ENCODE assay signal across 14 cellular contexts in the genomic region with DNA sequence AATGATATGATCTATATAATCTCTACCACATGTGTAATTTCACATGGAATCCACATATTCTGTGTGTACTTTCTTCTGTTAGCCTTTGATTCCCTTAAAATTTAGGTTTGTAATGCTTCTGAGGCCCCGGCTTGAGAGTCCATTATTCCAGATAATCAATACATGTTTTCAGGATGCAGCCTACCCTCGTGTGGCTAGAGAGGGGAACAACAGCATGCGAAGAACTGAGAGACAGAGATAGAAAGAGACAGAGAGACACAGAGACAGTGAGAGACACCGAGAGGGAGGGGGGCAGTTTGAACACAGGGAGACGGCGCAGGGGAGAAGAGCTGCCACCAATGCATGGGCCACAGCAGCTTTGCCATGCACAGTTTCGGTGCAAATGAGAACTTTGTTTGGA.
DNase-seq lines count a peak whose midpoint lies in the region; ATAC-seq, FAIRE-seq and TF ChIP-seq lines count a peak whose summit lies in the region.
"Had no signal": no experiment of that assay in that cellular context is flagged by ENCODE, and none has a peak within 500 bp of the region (broad histone marks: within the 10 kb centered on the region; RNA-seq: fewer than 3 reads in every experiment).

No MANE protein-coding gene starts in this region.

- H3K36me3 ChIP-seq in HAP-1 (replicated peaks), result no peaks in the 10 kb centered on the region
- no peaks in the 10 kb centered on the region for H3K36me3 ChIP-seq in kidney epithelial cell (ENCODE audit: control insufficient read depth, insufficient read depth, low read length)

- in situ Hi-C loops in HAP-1 (cut with MboI; ENCODE audit: low sequenced_read_pairs), result loop anchor here (25.0 kb wide), 1 partner anchor 424 kb away; no protein-coding TSS in a partner anchor

- FAIRE-seq in H54 (lab: Jason Lieb, UNC) (no peak), GM12892 (lab: Jason Lieb, UNC) (no peak)
- FAIRE-seq: G401.6, GM19239 had no signal

- peaks cover 2% of the 10 kb centered on the region; the same call in 1 of the 2 replicates for H3K4me1 Mint-ChIP-seq in WTC11

- H3K36me3 Mint-ChIP-seq in WTC11, result peaks cover 7% of the 10 kb centered on the region
- H3K36me3 Mint-ChIP-seq: stimulated activated naive B cell treated with anti-CD40 and anti-IgM and Interleukin-4, amounts not matched to agents 10 μg/mL and 1 μg/mL and 100 μg/mL, for 72 hours had no signal

- H3K27me3 Mint-ChIP-seq in WTC11 (ENCODE audit: low read depth), result no peaks in the 10 kb centered on the region

- no peak overlapping the region for H3K4me3 Mint-ChIP-seq in WTC11
- H3K4me3 Mint-ChIP-seq: stimulated activated naive B cell treated with anti-CD40 and anti-IgM and Interleukin-4, amounts not matched to agents 10 μg/mL and 1 μg/mL and 100 μg/mL, for 72 hours had no signal

- H3K9me3 ChIP-seq in HAP-1, result no peaks in the 10 kb centered on the region

- DNase-seq in AG10803 (ENCODE audit: low read depth), result peak; percentile 13
- peak; percentile 4 to 19 for DNase-seq in HAP-1 (ENCODE audit: low spot score in 2 of 2)
- no peak for DNase-seq in WTC11 (ENCODE audit: low spot score)
- no peak for DNase-seq in kidney epithelial cell (ENCODE audit: low read depth)
- no peak for DNase-seq in putamen (ENCODE audit: low spot score)
- no peak for DNase-seq in H54 (ENCODE audit: insufficient read length, low spot score)
- DNase-seq in GM12892 (ENCODE audit: insufficient read length), result no peak
- no peak for DNase-seq in activated T-cell treated with anti-CD3 and anti-CD28 coated beads for 4 hours
- DNase-seq: activated CD4-positive, CD25-positive, alpha-beta regulatory T cell; foreskin keratinocyte; mesenchymal stem cell; stimulated activated naive B cell treated with anti-CD40 and anti-IgM and Interleukin-4, amounts not matched to agents 10 μg/mL and 1 μg/mL and 100 μg/mL, for 72 hours had no signal

- POLR2A ChIA-PET in WTC11 (lab: Charles Lee), result no interaction called here

- CTCF ChIA-PET in WTC11 (lab: Charles Lee), result interaction anchor here (0.8 to 1.7 kb wide), 3 partner anchors 11 to 421 kb away, joined by 3 to 7 read pairs (median 4); no protein-coding TSS in a partner anchor

- peaks cover 5% of the 10 kb centered on the region; the same call in 1 of the 2 replicates for H3K9me3 Mint-ChIP-seq in WTC11
- H3K9me3 Mint-ChIP-seq: stimulated activated naive B cell treated with anti-CD40 and anti-IgM and Interleukin-4, amounts not matched to agents 10 μg/mL and 1 μg/mL and 100 μg/mL, for 72 hours had no signal

- no peaks in the 10 kb centered on the region for H3K4me1 ChIP-seq in HAP-1
- H3K4me1 ChIP-seq: foreskin keratinocyte had no signal

- TF ChIP-seq POLR2A in H54 (IDR thresholded peaks at IDR 0.05; ENCODE audit: low read depth, low read length) (no peak), GM12892 (IDR thresholded peaks at IDR 0.05; ENCODE audit: low read depth, low read length) (no peak)

- H3K27ac Mint-ChIP-seq in WTC11, result no peak overlapping the region
- H3K27ac Mint-ChIP-seq: stimulated activated naive B cell treated with anti-CD40 and anti-IgM and Interleukin-4, amounts not matched to agents 10 μg/mL and 1 μg/mL and 100 μg/mL, for 72 hours had no signal

- H3K4me3 ChIP-seq in AG10803 (ENCODE audit: low read length), result no peak overlapping the region
- no peak overlapping the region for H3K4me3 ChIP-seq in HAP-1
- H3K4me3 ChIP-seq in kidney epithelial cell (ENCODE audit: low read depth, low read length), result no peak overlapping the region

- ATAC-seq in WTC11, result peak; percentile 56
- ATAC-seq: foreskin keratinocyte; stimulated activated naive B cell treated with anti-CD40 and anti-IgM and Interleukin-4, amounts not matched to agents 10 μg/mL and 1 μg/mL and 100 μg/mL, for 72 hours had no signal

- H3K27me3 ChIP-seq in HAP-1 (ENCODE audit: low read depth), result no peaks in the 10 kb centered on the region
- H3K27me3 ChIP-seq in kidney epithelial cell (ENCODE audit: control insufficient read depth, insufficient read depth, low read length), result no peaks in the 10 kb centered on the region
- H3K27me3 ChIP-seq: foreskin keratinocyte had no signal

- TF ChIP-seq CTCF in AG10803 (conservative IDR thresholded peaks at IDR 0.05; ENCODE audit: low read length) (peak; percentile 62), WTC11 (IDR thresholded peaks at IDR 0.05) (peak; percentile 21; the same call in 1 of the 2 replicates), kidney epithelial cell (IDR thresholded peaks at IDR 0.05; ENCODE audit: insufficient read depth, low read length, poor library complexity, severe bottlenecking) (peak; percentile 31)

TF ChIP-seq in WTC11, 78 proteins besides CTCF, POLR2A, EP300 and RAD21:
- TF ChIP-seq, protein P1, sequence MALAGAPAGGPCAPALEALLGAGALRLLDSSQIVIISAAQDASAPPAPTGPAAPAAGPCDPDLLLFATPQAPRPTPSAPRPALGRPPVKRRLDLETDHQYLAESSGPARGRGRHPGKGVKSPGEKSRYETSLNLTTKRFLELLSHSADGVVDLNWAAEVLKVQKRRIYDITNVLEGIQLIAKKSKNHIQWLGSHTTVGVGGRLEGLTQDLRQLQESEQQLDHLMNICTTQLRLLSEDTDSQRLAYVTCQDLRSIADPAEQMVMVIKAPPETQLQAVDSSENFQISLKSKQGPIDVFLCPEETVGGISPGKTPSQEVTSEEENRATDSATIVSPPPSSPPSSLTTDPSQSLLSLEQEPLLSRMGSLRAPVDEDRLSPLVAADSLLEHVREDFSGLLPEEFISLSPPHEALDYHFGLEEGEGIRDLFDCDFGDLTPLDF (CRISPR knock-in tag; IDR thresholded peaks at IDR 0.05), result no peak
- no peak for TF ChIP-seq ZNF416 (CRISPR knock-in tag; IDR thresholded peaks at IDR 0.05)
- no peak for TF ChIP-seq ZNF263 (CRISPR knock-in tag; IDR thresholded peaks at IDR 0.05; ENCODE audit: low read depth)
- TF ChIP-seq ZNF138 (CRISPR knock-in tag; conservative IDR thresholded peaks at IDR 0.05), result no peak
- TF ChIP-seq, protein P2, sequence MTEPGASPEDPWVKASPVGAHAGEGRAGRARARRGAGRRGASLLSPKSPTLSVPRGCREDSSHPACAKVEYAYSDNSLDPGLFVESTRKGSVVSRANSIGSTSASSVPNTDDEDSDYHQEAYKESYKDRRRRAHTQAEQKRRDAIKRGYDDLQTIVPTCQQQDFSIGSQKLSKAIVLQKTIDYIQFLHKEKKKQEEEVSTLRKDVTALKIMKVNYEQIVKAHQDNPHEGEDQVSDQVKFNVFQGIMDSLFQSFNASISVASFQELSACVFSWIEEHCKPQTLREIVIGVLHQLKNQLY (CRISPR knock-in tag; IDR thresholded peaks at IDR 0.05), result no peak
- TF ChIP-seq SMAD3 (CRISPR knock-in tag; IDR thresholded peaks at IDR 0.05; ENCODE audit: borderline replicate concordance), result no peak
- TF ChIP-seq NR3C1 (CRISPR knock-in tag; conservative IDR thresholded peaks at IDR 0.05; ENCODE audit: low read depth), result no peak
- TF ChIP-seq, protein P3, sequence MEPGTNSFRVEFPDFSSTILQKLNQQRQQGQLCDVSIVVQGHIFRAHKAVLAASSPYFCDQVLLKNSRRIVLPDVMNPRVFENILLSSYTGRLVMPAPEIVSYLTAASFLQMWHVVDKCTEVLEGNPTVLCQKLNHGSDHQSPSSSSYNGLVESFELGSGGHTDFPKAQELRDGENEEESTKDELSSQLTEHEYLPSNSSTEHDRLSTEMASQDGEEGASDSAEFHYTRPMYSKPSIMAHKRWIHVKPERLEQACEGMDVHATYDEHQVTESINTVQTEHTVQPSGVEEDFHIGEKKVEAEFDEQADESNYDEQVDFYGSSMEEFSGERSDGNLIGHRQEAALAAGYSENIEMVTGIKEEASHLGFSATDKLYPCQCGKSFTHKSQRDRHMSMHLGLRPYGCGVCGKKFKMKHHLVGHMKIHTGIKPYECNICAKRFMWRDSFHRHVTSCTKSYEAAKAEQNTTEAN (CRISPR knock-in tag; IDR thresholded peaks at IDR 0.05), result no peak
- TF ChIP-seq, protein P4, sequence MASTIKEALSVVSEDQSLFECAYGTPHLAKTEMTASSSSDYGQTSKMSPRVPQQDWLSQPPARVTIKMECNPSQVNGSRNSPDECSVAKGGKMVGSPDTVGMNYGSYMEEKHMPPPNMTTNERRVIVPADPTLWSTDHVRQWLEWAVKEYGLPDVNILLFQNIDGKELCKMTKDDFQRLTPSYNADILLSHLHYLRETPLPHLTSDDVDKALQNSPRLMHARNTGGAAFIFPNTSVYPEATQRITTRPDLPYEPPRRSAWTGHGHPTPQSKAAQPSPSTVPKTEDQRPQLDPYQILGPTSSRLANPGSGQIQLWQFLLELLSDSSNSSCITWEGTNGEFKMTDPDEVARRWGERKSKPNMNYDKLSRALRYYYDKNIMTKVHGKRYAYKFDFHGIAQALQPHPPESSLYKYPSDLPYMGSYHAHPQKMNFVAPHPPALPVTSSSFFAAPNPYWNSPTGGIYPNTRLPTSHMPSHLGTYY (CRISPR knock-in tag; IDR thresholded peaks at IDR 0.05), result no peak
- TF ChIP-seq GTF2I (CRISPR knock-in tag; conservative IDR thresholded peaks at IDR 0.05), result no peak
- no peak for TF ChIP-seq FOXJ3 (CRISPR knock-in tag; IDR thresholded peaks at IDR 0.05; ENCODE audit: borderline replicate concordance)
- no peak for TF ChIP-seq IRF2 (CRISPR knock-in tag; IDR thresholded peaks at IDR 0.05; ENCODE audit: borderline replicate concordance, low read depth)
- no peak for TF ChIP-seq ETV6 (CRISPR knock-in tag; IDR thresholded peaks at IDR 0.05)
- TF ChIP-seq ESRRA (CRISPR knock-in tag; IDR thresholded peaks at IDR 0.05; ENCODE audit: borderline replicate concordance), result no peak
- TF ChIP-seq ZNF121 (CRISPR knock-in tag; IDR thresholded peaks at IDR 0.05), result no peak
TF ChIP-seq in WTC11: peak in this region for 0.

Comparison
In these comparisons a context has a peak if more than half of its experiments do, and no peak if none do; other contexts are left out.
1. DNase-seq: peak in AG10803 (single experiment) and HAP-1 (2 of 2); none in WTC11 (single experiment), kidney epithelial cell (single experiment), putamen (single experiment), H54 (single experiment), GM12892 (single experiment) and activated T-cell treated with anti-CD3 and anti-CD28 coated beads for 4 hours (single experiment).
2. Peak in every context shown above with its lines, with median percentiles within 50 percentile points of each other: CTCF ChIP-seq.